In genomic region chr5:157470616-157471015, GRCh38 we compare ENCODE assay signal across 12 cellular contexts. TPM values are rescaled to one million over a fixed set of nuclear protein-coding genes. Genes with fewer than 3 reads are reported as not detected.
"Had no signal": no experiment of that assay in that cellular context is flagged by ENCODE, and none has a peak within 500 bp of the region (broad histone marks: within the 10 kb centered on the region; RNA-seq: fewer than 3 reads in every experiment).

No MANE protein-coding gene starts in this region.

- H3K27ac Mint-ChIP-seq: activated naive CD4-positive, alpha-beta T cell treated with anti-CD3 and anti-CD28 coated beads for 36 hours had no signal

- H3K4me2 ChIP-seq: hepatocyte had no signal

- H3K9ac ChIP-seq: parathyroid adenoma had no signal

- H3K79me2 ChIP-seq: hepatocyte, parathyroid adenoma had no signal

- H3K27me3 ChIP-seq: hepatocyte had no signal

- H3K27ac ChIP-seq: hepatocyte, parathyroid adenoma, skin epidermis had no signal

- H2AFZ ChIP-seq: hepatocyte, parathyroid adenoma had no signal

- DNase-seq: activated CD4-positive, alpha-beta T cell treated with anti-CD3 and anti-CD28 coated beads for 1 hour; activated CD4-positive, alpha-beta T cell treated with anti-CD3 and anti-CD28 coated beads, Interleukin-2, amount 50 U/mL, for 48 hours; activated CD8-positive, alpha-beta memory T cell treated with anti-CD3 and anti-CD28 coated beads, Interleukin-2, amount 50 U/mL, for 4 hours; activated naive CD4-positive, alpha-beta T cell treated with anti-CD3 and anti-CD28 coated beads for 36 hours; dermis blood vessel endothelial cell; trophoblast cell had no signal

- H3K4me3 ChIP-seq: hepatocyte, skin epidermis had no signal

- H3K4me3 Mint-ChIP-seq: activated naive CD4-positive, alpha-beta T cell treated with anti-CD3 and anti-CD28 coated beads for 36 hours; activated T-helper 1 cell treated with anti-CD3 and anti-CD28 coated beads, Interleukin-12 subunit alpha, Interleukin-12 subunit beta, Interleukin-2, Interleukin-4 antibody, amounts not matched to agents 30 ng/mL and 10 ng/mL and 1 ng/mL, durations not matched to agents 14 hours and 24 hours and 36 hours had no signal

- H3K9me3 Mint-ChIP-seq: activated naive CD4-positive, alpha-beta T cell treated with anti-CD3 and anti-CD28 coated beads for 36 hours; activated T-helper 1 cell treated with anti-CD3 and anti-CD28 coated beads, Interleukin-12 subunit alpha, Interleukin-12 subunit beta, Interleukin-2, Interleukin-4 antibody, amounts not matched to agents 30 ng/mL and 10 ng/mL and 1 ng/mL, durations not matched to agents 14 hours and 24 hours and 36 hours had no signal

- H3K4me1 ChIP-seq: parathyroid adenoma had no signal

- ATAC-seq: SK-N-SH treated with all-trans-retinoic acid at 6 μM for 48 hours had no signal

RNA-seq across cellular contexts. Expression of gene NIPAL4, which starts 10.6 kb away (rescaled TPM):
- total RNA-seq: dermis blood vessel endothelial cell, myocyte had no signal
